Comparison of ENCODE assay signal across 10 cellular contexts in the genomic region with DNA sequence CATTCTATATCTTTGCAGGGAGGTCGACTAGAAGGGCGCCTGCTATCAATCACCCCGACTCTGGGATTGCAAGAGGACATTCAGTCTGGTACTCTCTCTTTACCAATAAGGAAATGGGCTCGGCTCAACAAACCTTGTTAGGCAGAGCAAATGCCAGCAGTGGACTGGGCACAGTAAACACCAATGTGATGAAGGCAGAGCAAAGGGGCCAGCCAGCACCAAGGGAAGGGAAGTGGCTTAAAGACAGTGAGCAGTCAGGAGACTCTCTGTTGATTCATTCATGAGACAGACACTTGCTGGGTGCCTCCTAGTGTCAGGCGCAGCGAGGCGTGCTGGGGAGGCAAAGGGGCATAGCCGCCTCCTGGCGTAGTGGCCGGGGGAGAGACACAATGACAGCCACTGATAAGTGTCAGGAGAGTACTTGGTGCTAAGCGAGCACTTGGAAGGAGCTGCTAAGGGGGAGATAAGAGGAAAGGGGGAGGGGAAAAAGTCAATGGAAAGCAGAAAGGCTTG. TPM values are rescaled to one million over a fixed set of nuclear protein-coding genes. Genes with fewer than 3 reads are reported as not detected.
A peak's percentile ranks its signal among the peaks of the same experiment; 100 is the strongest.
DNase-seq lines count a peak whose midpoint lies in the region; ATAC-seq and TF ChIP-seq lines count a peak whose summit lies in the region.
"Had no signal": no experiment of that assay in that cellular context is flagged by ENCODE, and none has a peak within 500 bp of the region (broad histone marks: within the 10 kb centered on the region; RNA-seq: fewer than 3 reads in every experiment).

No MANE protein-coding gene starts in this region.

- H3K36me3 Mint-ChIP-seq in endodermal cell (ENCODE audit: low read depth) = no peaks in the 10 kb centered on the region

- TF ChIP-seq RAD21 in liver (IDR thresholded peaks at IDR 0.05) = no peak

- TF ChIP-seq CTCF in endodermal cell (conservative IDR thresholded peaks at IDR 0.05) (peak; percentile 50), liver (IDR thresholded peaks at IDR 0.05; ENCODE audit: low read depth, low read length, missing input control) (no peak), MM.1S (IDR thresholded peaks at IDR 0.05; ENCODE audit: low read length) (no peak)

- no peak overlapping the region for H3K4me3 ChIP-seq in endodermal cell (ENCODE audit: low read length)
- no peak overlapping the region for H3K4me3 ChIP-seq in liver (ENCODE audit: low read depth in 1 of 3, low read length in 3 of 3)
- no peak overlapping the region for H3K4me3 ChIP-seq in MM.1S (ENCODE audit: low read length)
- H3K4me3 ChIP-seq: uterus had no signal

- peaks cover 54% of the 10 kb centered on the region for H3K79me2 ChIP-seq in MM.1S (ENCODE audit: low read length)

- H3F3A ChIP-seq in MM.1S (ENCODE audit: insufficient read depth, low read length) = no peaks in the 10 kb centered on the region

- no peaks in the 10 kb centered on the region for H3K27me3 Mint-ChIP-seq in endodermal cell (ENCODE audit: insufficient read depth)
- H3K27me3 Mint-ChIP-seq: central memory CD8-positive, alpha-beta T cell had no signal

- no peak overlapping the region for H2AFZ ChIP-seq in MM.1S (ENCODE audit: low read length)

- H3K27ac Mint-ChIP-seq in endodermal cell = no peak overlapping the region

- DNase-seq in OCI-M1 (lab: John Stamatoyannopoulos, UW) (peak; percentile 93), endodermal cell (peak; percentile 87), substantia nigra (lab: John Stamatoyannopoulos, UW) (peak in 48 of 49 donors; percentile 14 to 88 (median 74)), MM.1S (no peak), GF-D8 (lab: John Stamatoyannopoulos, UW) (no peak)
- DNase-seq in activated CD4-positive, alpha-beta T cell treated with anti-CD3 and anti-CD28 coated beads, Interleukin-2, amount 50 U/mL, for 4 hours = no peak
- DNase-seq: uterus had no signal

- H3K27me3 ChIP-seq in endodermal cell (ENCODE audit: control insufficient read depth, insufficient read depth, low read length, poor library complexity, severe bottlenecking) (no peaks in the 10 kb centered on the region), liver (ENCODE audit: control insufficient read depth in 4 of 4, insufficient read depth in 4 of 4, low read length in 3 of 4) (no peaks in the 10 kb centered on the region), MM.1S (replicated peaks; ENCODE audit: insufficient read depth, low read length) (no peaks in the 10 kb centered on the region)
- H3K27me3 ChIP-seq: uterus had no signal

- H3K9ac ChIP-seq in endodermal cell (ENCODE audit: extremely low read depth, low read length, poor library complexity, severe bottlenecking) (no peak overlapping the region), liver (ENCODE audit: low read depth in 1 of 2, low read length in 2 of 2) (no peak overlapping the region), MM.1S (ENCODE audit: low read length) (no peak overlapping the region)

- H3K36me3 ChIP-seq in endodermal cell (ENCODE audit: control insufficient read depth, insufficient read depth, low read length) (no peaks in the 10 kb centered on the region), liver (ENCODE audit: control insufficient read depth in 4 of 4, insufficient read depth in 3 of 4, low read depth in 1 of 4, low read length in 3 of 4) (no peaks in the 10 kb centered on the region), MM.1S (replicated peaks; ENCODE audit: insufficient read depth, low read length) (no peaks in the 10 kb centered on the region)
- H3K36me3 ChIP-seq: uterus had no signal

- no peak overlapping the region for H3K4me3 Mint-ChIP-seq in endodermal cell
- H3K4me3 Mint-ChIP-seq: central memory CD8-positive, alpha-beta T cell had no signal

- 70 to 84% methylated on average over 11 of the region's 11 CpGs for WGBS in endodermal cell (ENCODE audit: insufficient coverage in 1 of 2, insufficient read length in 1 of 2), 2 experiments
- WGBS in liver = 71% methylated on average over 11 of the region's 11 CpGs

- no peaks in the 10 kb centered on the region for H3K9me3 Mint-ChIP-seq in endodermal cell
- H3K9me3 Mint-ChIP-seq: central memory CD8-positive, alpha-beta T cell had no signal

- H3K27ac ChIP-seq in endodermal cell (ENCODE audit: low read depth, low read length) = no peak overlapping the region
- peak overlapping the region in 1 of 2 donors; percentile 55 for H3K27ac ChIP-seq in liver (ENCODE audit: low read depth in 1 of 2, low read length in 2 of 2)
- H3K27ac ChIP-seq in substantia nigra (ENCODE audit: low read depth, low read length, poor library complexity, severe bottlenecking) = peak overlapping the region; percentile 97
- no peak overlapping the region for H3K27ac ChIP-seq in MM.1S (ENCODE audit: low read length)

- no peaks in the 10 kb centered on the region for H3K9me2 ChIP-seq in MM.1S (replicated peaks; ENCODE audit: insufficient read depth, low read length)

- peaks cover 21% of the 10 kb centered on the region for H3K4me1 Mint-ChIP-seq in endodermal cell

- ATAC-seq in HG03159 (IDR thresholded peaks at IDR 0.05; ENCODE audit: unreplicated experiment) = no peak

- H3K4me1 ChIP-seq in endodermal cell (ENCODE audit: control insufficient read depth, insufficient read depth, low read length) = peaks cover 10% of the 10 kb centered on the region
- H3K4me1 ChIP-seq in liver (ENCODE audit: control insufficient read depth in 4 of 4, insufficient read depth in 4 of 4, low read length in 3 of 4) = peaks cover 3 to 17% (median 12%) of the 10 kb centered on the region in 4 donors
- 0 out of 2 replicates have a peak, but pooled peaks cover 6% of the 10 kb centered on the region for H3K4me1 ChIP-seq in MM.1S (ENCODE audit: low read length)
- H3K4me1 ChIP-seq: uterus had no signal

- H3K9me3 ChIP-seq in endodermal cell (ENCODE audit: control insufficient read depth, low read length) (no peaks in the 10 kb centered on the region), liver (ENCODE audit: control insufficient read depth in 4 of 4, low read length in 3 of 4) (no peaks in the 10 kb centered on the region), MM.1S (replicated peaks; ENCODE audit: insufficient read depth, low read length) (no peaks in the 10 kb centered on the region)
- H3K9me3 ChIP-seq: uterus had no signal

- H3K4me2 ChIP-seq in MM.1S (ENCODE audit: low read depth, low read length) = no peak overlapping the region

- H4K20me1 ChIP-seq in MM.1S (ENCODE audit: insufficient read depth, low read length) = no peaks in the 10 kb centered on the region

TF ChIP-seq in liver, 16 proteins besides CTCF, POLR2A, EP300 and RAD21:
- TF ChIP-seq GABPA (IDR thresholded peaks at IDR 0.05 in 1 of 2, conservative IDR thresholded peaks at IDR 0.05 in 1 of 2) = no peak
- TF ChIP-seq NR2F2 (IDR thresholded peaks at IDR 0.05) = peak; percentile 44
- TF ChIP-seq FOXA2 (IDR thresholded peaks at IDR 0.05) = no peak

RNA-seq across cellular contexts. Expression of a gene that starts 34.1 kb away (rescaled TPM):
- total RNA-seq in endodermal cell = 1 to 10 TPM; 2.5 to 4.2 TPM
- polyA plus RNA-seq in endodermal cell (2013, experiment 1 of 2) = 2.8 TPM
- polyA plus RNA-seq in endodermal cell (2013, experiment 2 of 2) = 3.2 TPM
- total RNA-seq in liver = 1 to 10 TPM; 1.4 to 2.3 TPM
- 1 to 10 TPM in 1 of 2 donors, under 1 TPM in 1; 0.81 to 1.5 TPM for polyA plus RNA-seq in liver

Comparison
In these comparisons a context has a peak if more than half of its experiments do, and no peak if none do; other contexts are left out.
1. DNase-seq: peak in OCI-M1 (single experiment), endodermal cell (single experiment) and substantia nigra (48 of 49); none in activated CD4-positive, alpha-beta T cell treated with anti-CD3 and anti-CD28 coated beads, Interleukin-2, amount 50 U/mL, for 4 hours (0 of 2), MM.1S (single experiment) and GF-D8 (single experiment).